ENCODE assay signal across 8 cellular contexts in the genomic region with DNA sequence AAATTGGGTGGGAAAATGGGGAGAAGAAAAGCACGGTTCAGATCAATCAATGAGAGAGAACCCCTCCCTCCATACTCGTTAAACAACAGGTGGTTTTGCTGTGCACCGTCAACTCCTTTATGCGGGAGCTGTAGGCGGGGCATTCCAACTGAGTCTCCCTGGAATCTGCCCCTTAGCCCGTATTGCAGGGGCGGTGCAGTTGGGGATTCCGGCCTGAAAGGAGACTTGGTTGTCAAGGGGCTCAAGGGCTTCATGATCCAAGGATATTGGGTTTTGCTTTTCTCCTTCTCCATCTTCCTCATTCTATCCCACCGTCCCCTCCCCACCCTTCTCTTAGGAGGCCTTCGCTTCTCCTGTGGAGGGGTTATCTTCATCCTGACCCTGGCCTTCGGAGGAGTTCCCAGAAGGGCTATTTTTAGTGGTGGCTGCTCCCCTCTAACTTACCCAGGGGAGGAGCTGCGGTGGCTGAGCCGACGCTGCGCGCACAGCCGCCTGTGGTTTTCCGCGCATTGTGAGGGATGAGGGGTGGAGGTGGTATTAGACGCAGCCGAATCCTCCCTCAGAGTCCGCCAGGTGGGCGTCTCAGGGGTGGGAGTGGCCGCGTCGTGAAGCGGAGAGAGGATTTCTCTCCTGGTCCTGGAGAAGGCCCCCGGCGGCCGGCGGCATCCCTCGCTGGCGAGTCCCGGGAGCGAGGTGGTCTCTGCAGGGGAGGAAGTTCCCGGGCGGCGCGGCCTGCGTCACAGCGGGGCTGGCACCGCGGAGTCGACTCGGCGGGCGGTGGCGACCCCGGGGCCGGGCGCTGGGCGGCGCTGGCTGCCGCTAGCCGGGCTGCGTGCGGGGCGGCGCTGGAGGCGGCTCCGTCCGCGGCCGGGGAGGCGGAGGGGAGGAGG. TPM values are rescaled to one million over a fixed set of nuclear protein-coding genes. Genes with fewer than 3 reads are reported as not detected.
DNase-seq lines count a peak whose midpoint lies in the region; ATAC-seq lines count a peak whose summit lies in the region.

No MANE protein-coding gene starts in this region.

- no peak overlapping the region for H4K5ac ChIP-seq in mesendoderm (ENCODE audit: low read length)

- H3K4me3 ChIP-seq in CD4-positive, CD25-positive, alpha-beta regulatory T cell (ENCODE audit: low read depth, low read length) = peak overlapping the region; percentile 81
- H3K4me3 ChIP-seq in effector memory CD4-positive, alpha-beta T cell (ENCODE audit: insufficient read depth, low read depth, low read length, poor library complexity, severe bottlenecking) = peak overlapping the region; percentile 90
- peak overlapping the region; percentile 58 for H3K4me3 ChIP-seq in mesendoderm (ENCODE audit: low read length)

- peaks cover 48 to 73% (median 63%) of the 10 kb centered on the region in 4 donors for H3K4me1 Mint-ChIP-seq in CD4-positive, CD25-positive, alpha-beta regulatory T cell

- H3K4me1 ChIP-seq in CD4-positive, CD25-positive, alpha-beta regulatory T cell (ENCODE audit: control insufficient read depth, insufficient read depth, low read length, poor library complexity, severe bottlenecking) = peaks cover 74% of the 10 kb centered on the region
- peaks cover 58% of the 10 kb centered on the region for H3K4me1 ChIP-seq in effector memory CD4-positive, alpha-beta T cell (ENCODE audit: control insufficient read depth, insufficient read depth, low read length, poor library complexity, severe bottlenecking)
- no peaks in the 10 kb centered on the region for H3K4me1 ChIP-seq in mesendoderm (ENCODE audit: control insufficient read depth, low read depth, low read length)

- H3K36me3 ChIP-seq in CD4-positive, CD25-positive, alpha-beta regulatory T cell (ENCODE audit: control insufficient read depth, insufficient read depth, low read length) = no peaks in the 10 kb centered on the region
- no peaks in the 10 kb centered on the region for H3K36me3 ChIP-seq in effector memory CD4-positive, alpha-beta T cell (ENCODE audit: control insufficient read depth, insufficient read depth, low read length)
- H3K36me3 ChIP-seq in mesendoderm (ENCODE audit: control insufficient read depth, insufficient read depth, low read length) = no peaks in the 10 kb centered on the region

- ATAC-seq in CD4-positive, CD25-positive, alpha-beta regulatory T cell (ENCODE audit: low read depth in 2 of 2) = peak; percentile 83 to 85
- ATAC-seq in GM19324 (IDR thresholded peaks at IDR 0.05; ENCODE audit: low FRiP score, unreplicated experiment) (peak; percentile 95), HG03442 (IDR thresholded peaks at IDR 0.05; ENCODE audit: unreplicated experiment) (peak; percentile 88)

- no peak overlapping the region for H3K4ac ChIP-seq in mesendoderm (ENCODE audit: low read depth, low read length)

- no peaks in the 10 kb centered on the region for H3K79me1 ChIP-seq in mesendoderm (ENCODE audit: low read length)

- peak overlapping the region; percentile 94 for H3K27ac ChIP-seq in CD4-positive, CD25-positive, alpha-beta regulatory T cell (ENCODE audit: insufficient read depth, low read length, poor library complexity, severe bottlenecking)
- peak overlapping the region; percentile 93 for H3K27ac ChIP-seq in effector memory CD4-positive, alpha-beta T cell (ENCODE audit: insufficient read depth, low read length, poor library complexity, severe bottlenecking)
- H3K27ac ChIP-seq in mesendoderm (ENCODE audit: low read depth, low read length) = peak overlapping the region; percentile 22

- H3K4me3 Mint-ChIP-seq in CD4-positive, CD25-positive, alpha-beta regulatory T cell = peak overlapping the region; percentile 89 to 100 (median 98)

- H2AK5ac ChIP-seq in mesendoderm (ENCODE audit: low read length) = no peak overlapping the region

- H3K79me2 ChIP-seq in mesendoderm (ENCODE audit: control insufficient read depth, insufficient read depth, low read length) = no peaks in the 10 kb centered on the region

- peak overlapping the region; percentile 95 to 99 (median 97) for H3K27ac Mint-ChIP-seq in CD4-positive, CD25-positive, alpha-beta regulatory T cell

- DNase-seq in CD4-positive, CD25-positive, alpha-beta regulatory T cell = peak; percentile 79 to 92 (median 89)
- DNase-seq in NCI-H748 (lab: John Stamatoyannopoulos, UW; ENCODE audit: unreplicated experiment) (peak; percentile 87), mesendoderm (peak; percentile 72)
- DNase-seq in activated CD8-positive, alpha-beta memory T cell treated with anti-CD3 and anti-CD28 coated beads for 24 hours = peak; percentile 97
- DNase-seq in effector memory CD4-positive, alpha-beta T cell = peak; percentile 76 to 81 (median 80)
- peak; percentile 75 for DNase-seq in stimulated activated CD8-positive, alpha-beta memory T cell treated with anti-CD3 and anti-CD28 coated beads, Interleukin-15, amount 100 ng/mL, for 1 hour (ENCODE audit: low read depth)

- no CpG with 5 or more reads among the region's 65 CpGs for WGBS in mesendoderm (ENCODE audit: extremely low coverage, insufficient coverage, low lambda C conversion rate)

- no peak overlapping the region for H3K18ac ChIP-seq in mesendoderm (ENCODE audit: low read length)

- H3K56ac ChIP-seq in mesendoderm (ENCODE audit: low read length) = peak overlapping the region; percentile 87

- no peak overlapping the region for H2BK15ac ChIP-seq in mesendoderm (replicated peaks; ENCODE audit: low read depth)

- peaks cover 14% of the 10 kb centered on the region for H3K36me3 Mint-ChIP-seq in CD4-positive, CD25-positive, alpha-beta regulatory T cell

- H3K27me3 Mint-ChIP-seq in CD4-positive, CD25-positive, alpha-beta regulatory T cell = no peaks in the 10 kb centered on the region

- no peak overlapping the region for H2BK120ac ChIP-seq in mesendoderm (ENCODE audit: low read depth, low read length)

- H3K4me2 ChIP-seq in mesendoderm (ENCODE audit: low read length) = peak overlapping the region; percentile 49

- H3K23ac ChIP-seq in mesendoderm (ENCODE audit: low read length) = peak overlapping the region; percentile 48

- no peak overlapping the region for H4K8ac ChIP-seq in mesendoderm (ENCODE audit: low read depth, low read length)

- no peaks in the 10 kb centered on the region for H3K9me3 Mint-ChIP-seq in CD4-positive, CD25-positive, alpha-beta regulatory T cell

- H2BK5ac ChIP-seq in mesendoderm (ENCODE audit: low read length) = no peak overlapping the region

- H3K27me3 ChIP-seq in CD4-positive, CD25-positive, alpha-beta regulatory T cell (ENCODE audit: control insufficient read depth, insufficient read depth, low read length) = no peaks in the 10 kb centered on the region
- no peaks in the 10 kb centered on the region for H3K27me3 ChIP-seq in effector memory CD4-positive, alpha-beta T cell (replicated peaks; ENCODE audit: control insufficient read depth, insufficient read depth, low read length, poor library complexity, severe bottlenecking)
- no peaks in the 10 kb centered on the region for H3K27me3 ChIP-seq in mesendoderm (ENCODE audit: insufficient read depth, low read length, poor library complexity)

- no peaks in the 10 kb centered on the region for H3K9me3 ChIP-seq in CD4-positive, CD25-positive, alpha-beta regulatory T cell (ENCODE audit: control insufficient read depth in 2 of 2, low read length in 2 of 2)
- no peaks in the 10 kb centered on the region for H3K9me3 ChIP-seq in effector memory CD4-positive, alpha-beta T cell (ENCODE audit: control insufficient read depth, low read length)

- H3K9ac ChIP-seq in mesendoderm (ENCODE audit: low read length) = peak overlapping the region; percentile 56

RNA-seq across cellular contexts. Expression of a gene that starts 0.5 kb away (rescaled TPM):
- total RNA-seq in CD4-positive, CD25-positive, alpha-beta regulatory T cell = 70.4 TPM
- 10 to 100 TPM; 22.8 to 27.2 (median 24.9) TPM for polyA plus RNA-seq in CD4-positive, CD25-positive, alpha-beta regulatory T cell
- 1.5 TPM for polyA plus RNA-seq in mesendoderm (2013, experiment 1 of 2)
- 1.4 TPM for polyA plus RNA-seq in mesendoderm (2013, experiment 2 of 2)

Comparison
In these comparisons a context has a peak if more than half of its experiments do, and no peak if none do; other contexts are left out.
1. Peak in every context shown above with its lines: DNase-seq, ATAC-seq, H3K4me3 ChIP-seq and H3K27ac ChIP-seq.
2. H3K27ac ChIP-seq: peak in every context shown above with its lines; median percentile 94 in CD4-positive, CD25-positive, alpha-beta regulatory T cell; 93 in effector memory CD4-positive, alpha-beta T cell; 22 in mesendoderm.